ENCODE assay signal across 9 cellular contexts in the genomic region with DNA sequence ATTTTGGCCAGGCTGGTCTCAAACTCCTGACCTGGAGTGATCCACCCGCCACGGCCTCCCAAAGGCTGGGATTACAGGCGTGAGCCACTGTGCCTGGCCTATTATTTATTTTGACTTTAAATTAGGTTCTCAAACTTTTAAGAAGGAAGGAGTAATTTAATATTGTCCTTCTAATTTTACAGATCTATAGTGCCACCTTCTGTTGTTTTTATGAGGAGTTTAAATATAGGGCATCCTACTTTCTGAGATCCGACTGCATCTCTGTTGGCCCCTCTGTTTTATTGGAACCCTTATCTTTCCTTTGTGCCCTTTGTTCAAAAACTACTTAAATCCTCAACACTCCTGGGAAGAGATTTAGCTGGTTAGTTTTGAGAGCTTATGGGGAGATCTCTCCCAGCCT. TPM values are rescaled to one million over a fixed set of nuclear protein-coding genes. Genes with fewer than 3 reads are reported as not detected.
DNase-seq lines count a peak whose midpoint lies in the region; TF ChIP-seq lines count a peak whose summit lies in the region.
"Had no signal": no experiment of that assay in that cellular context is flagged by ENCODE, and none has a peak within 500 bp of the region (broad histone marks: within the 10 kb centered on the region; RNA-seq: fewer than 3 reads in every experiment).

No MANE protein-coding gene starts in this region.

- no peak overlapping the region for H3K23ac ChIP-seq in mesenchymal stem cell (ENCODE audit: low read length in 2 of 2)

- no peak overlapping the region for H3K4me3 ChIP-seq in astrocyte of the spinal cord (ENCODE audit: low read depth, low read length)
- H3K4me3 ChIP-seq in mesenchymal stem cell (ENCODE audit: insufficient read depth in 1 of 2, low read depth in 1 of 2, low read length in 2 of 2) = no peak overlapping the region
- H3K4me3 ChIP-seq: testis had no signal

- H2AK5ac ChIP-seq in mesenchymal stem cell (ENCODE audit: low read length, severe bottlenecking) = no peak overlapping the region

- no peak overlapping the region for H2BK120ac ChIP-seq in mesenchymal stem cell (ENCODE audit: low read depth, low read length)

- H2BK5ac ChIP-seq in mesenchymal stem cell (ENCODE audit: low read depth, low read length, poor library complexity, severe bottlenecking) = no peak overlapping the region

- no peak overlapping the region for H3K27ac ChIP-seq in mesenchymal stem cell (ENCODE audit: low read length, poor library complexity, severe bottlenecking)
- H3K27ac ChIP-seq: testis had no signal

- H3K4ac ChIP-seq in mesenchymal stem cell (ENCODE audit: low read depth in 1 of 2, low read length in 2 of 2) = no peak overlapping the region

- H4K91ac ChIP-seq in mesenchymal stem cell (ENCODE audit: low read length) = no peak overlapping the region

- H4K8ac ChIP-seq in mesenchymal stem cell (ENCODE audit: low read length) = no peak overlapping the region

- H3K9me3 ChIP-seq in mesenchymal stem cell (ENCODE audit: control insufficient read depth, low read length) = no peaks in the 10 kb centered on the region
- H3K9me3 ChIP-seq: testis had no signal

- H2AFZ ChIP-seq in mesenchymal stem cell (ENCODE audit: low read depth, low read length) = no peak overlapping the region

- no peak overlapping the region for H3K18ac ChIP-seq in mesenchymal stem cell (ENCODE audit: low read depth in 1 of 2, low read length in 2 of 2)

- H3K79me1 ChIP-seq in mesenchymal stem cell (replicated peaks; ENCODE audit: low read length, poor library complexity, severe bottlenecking) = no peaks in the 10 kb centered on the region

- H3K27me3 ChIP-seq in mesenchymal stem cell (ENCODE audit: control insufficient read depth in 1 of 2, insufficient read depth in 1 of 2, low read length in 2 of 2) = no peaks in the 10 kb centered on the region
- H3K27me3 ChIP-seq: testis had no signal

- no peaks in the 10 kb centered on the region for H3K36me3 ChIP-seq in mesenchymal stem cell (ENCODE audit: control insufficient read depth in 1 of 2, insufficient read depth in 2 of 2, low read depth in 1 of 2, low read length in 2 of 2)

- peak; percentile 29 for TF ChIP-seq CTCF in astrocyte of the spinal cord (IDR thresholded peaks at IDR 0.05; ENCODE audit: low read depth, low read length)

- no peak overlapping the region for H2BK12ac ChIP-seq in mesenchymal stem cell (ENCODE audit: low read length in 2 of 2)

- in situ Hi-C loops in KBM-7 (cut with MboI; ENCODE audit: low pct_unique_long_range_greater_than_20kb, low sequenced_read_pairs) (no loop called here), astrocyte of the spinal cord (cut with HindIII; ENCODE audit: low sequenced_read_pairs) (no loop called here)

- no peak overlapping the region for H3K9ac ChIP-seq in mesenchymal stem cell (ENCODE audit: low read length)

- no peaks in the 10 kb centered on the region for H3K4me1 ChIP-seq in mesenchymal stem cell (ENCODE audit: control insufficient read depth, insufficient read depth, low read depth, low read length)
- H3K4me1 ChIP-seq: testis had no signal

- 90% methylated on average over 2 of the region's 4 CpGs for WGBS in mesenchymal stem cell

- no peak overlapping the region for H3K4me2 ChIP-seq in mesenchymal stem cell (ENCODE audit: low read length, poor library complexity, severe bottlenecking)

- DNase-seq in COLO829 (ENCODE audit: low spot score) (peak; percentile 4), KBM-7 (peak; percentile 24), astrocyte of the spinal cord (ENCODE audit: low read depth, low spot score) (peak; percentile 38), mesenchymal stem cell (peak; percentile 28), UCSD-AML1 (lab: John Stamatoyannopoulos, UW; ENCODE audit: unreplicated experiment) (no peak), HPDE6-E6E7 (ENCODE audit: extremely low spot score) (no peak)
- DNase-seq in stimulated activated naive CD4-positive, alpha-beta T cell treated with Interleukin-2 at 50 U/mL for 16 hours (lab: John Stamatoyannopoulos, UW) = no peak
- DNase-seq: activated T-cell treated with anti-CD3 and anti-CD28 coated beads, Interleukin-2, amount 50 U/mL, for 1 hour; testis had no signal

- no peak overlapping the region for H2BK15ac ChIP-seq in mesenchymal stem cell (ENCODE audit: low read depth, poor library complexity, severe bottlenecking)

- no peak overlapping the region for H3K14ac ChIP-seq in mesenchymal stem cell (ENCODE audit: low read length in 2 of 2)

RNA-seq across cellular contexts. Expression of a gene that starts 25.4 kb away (rescaled TPM):
- polyA plus RNA-seq in mesenchymal stem cell (2013, experiment 1 of 2) = 12.2 TPM
- 13.4 TPM for polyA plus RNA-seq in mesenchymal stem cell (2013, experiment 2 of 2)

Comparison
In these comparisons a context has a peak if more than half of its experiments do, and no peak if none do; other contexts are left out.
1. DNase-seq: peak in COLO829 (single experiment), KBM-7 (single experiment), astrocyte of the spinal cord (single experiment) and mesenchymal stem cell (single experiment); none in UCSD-AML1 (single experiment), stimulated activated naive CD4-positive, alpha-beta T cell treated with Interleukin-2 at 50 U/mL for 16 hours (single experiment) and HPDE6-E6E7 (single experiment).